In the genomic region with DNA sequence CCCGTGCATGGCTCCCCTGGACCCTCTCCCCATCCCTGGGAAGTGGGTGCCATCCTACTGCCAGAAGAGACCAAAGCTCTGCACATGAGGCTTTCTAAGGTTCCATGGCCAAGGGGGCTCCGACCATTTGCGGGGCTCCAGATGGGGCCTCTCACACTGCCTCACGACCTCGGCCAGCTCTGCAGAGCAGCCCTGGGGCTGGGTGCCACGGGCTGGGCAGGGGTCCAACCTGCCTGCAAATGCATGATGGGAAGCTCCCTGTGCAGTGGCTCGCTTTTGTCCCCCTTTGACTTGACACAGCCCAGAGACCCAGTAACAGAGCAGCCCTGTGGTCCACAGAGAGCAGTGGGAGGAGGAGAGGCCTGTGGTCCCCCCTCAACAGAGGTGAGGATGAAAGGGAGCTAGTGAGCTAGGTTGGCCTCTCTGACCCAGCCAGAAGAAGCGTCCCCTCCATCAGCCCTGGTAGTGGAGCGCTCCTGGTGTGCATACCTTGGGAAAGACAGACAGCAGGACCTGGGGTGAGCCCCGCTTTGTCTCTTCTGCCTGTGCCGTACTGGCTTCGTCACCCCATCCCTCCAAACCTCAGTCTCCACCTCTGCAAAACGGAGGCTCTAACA, we compare ENCODE assay signal across 21 cellular contexts.
"Had no signal": no experiment of that assay in that cellular context is flagged by ENCODE, and none has a peak within 500 bp of the region (broad histone marks: within the 10 kb centered on the region; RNA-seq: fewer than 3 reads in every experiment).

No MANE protein-coding gene starts in this region.

- H3K4me1 ChIP-seq: gastrocnemius medialis, left lung, pancreas, sigmoid colon, testis, tibial artery, upper lobe of right lung, uterus had no signal

- H3K36me3 ChIP-seq: gastrocnemius medialis, left lung, neutrophil, pancreas, sigmoid colon, tibial artery, upper lobe of right lung, uterus had no signal

- DNase-seq: dorsolateral prefrontal cortex; effector CD4-positive, alpha-beta T cell; foreskin fibroblast; gastrocnemius medialis; kidney; left lung; mesenchymal stem cell; naive thymus-derived CD8-positive, alpha-beta T cell; pancreas; sigmoid colon; stimulated activated CD4-positive, alpha-beta T cell treated with anti-CD3 and anti-CD28 coated beads, Interleukin-2, amount 100 ng/mL, for 24 hours; stimulated activated CD4-positive, alpha-beta T cell treated with anti-CD3 and anti-CD28 coated beads, Interleukin-4, amount 100 ng/mL, for 24 hours; stimulated activated naive CD8-positive, alpha-beta T cell treated with anti-CD3 and anti-CD28 coated beads, Interleukin-15, Interleukin-2, amounts not matched to agents 100 U/mL and 50 U/mL, for 24 hours; testis; tibial artery; upper lobe of right lung; uterus had no signal

- H3K27ac Mint-ChIP-seq: mesothelial cell of epicardium; naive thymus-derived CD8-positive, alpha-beta T cell; progenitor cell of endocrine pancreas; stimulated activated memory B cell treated with anti-CD40 and anti-IgM and Interleukin-4, amounts not matched to agents 10 μg/mL and 1 μg/mL and 100 μg/mL, for 72 hours had no signal

- H3K9me3 Mint-ChIP-seq: stimulated activated memory B cell treated with anti-CD40 and anti-IgM and Interleukin-4, amounts not matched to agents 10 μg/mL and 1 μg/mL and 100 μg/mL, for 72 hours had no signal

- H3K27me3 ChIP-seq: dorsolateral prefrontal cortex, gastrocnemius medialis, left lung, neutrophil, pancreas, sigmoid colon, testis, upper lobe of right lung, uterus had no signal

- H3K4me3 Mint-ChIP-seq: mesothelial cell of epicardium; naive thymus-derived CD8-positive, alpha-beta T cell; stimulated activated memory B cell treated with anti-CD40 and anti-IgM and Interleukin-4, amounts not matched to agents 10 μg/mL and 1 μg/mL and 100 μg/mL, for 72 hours had no signal

- H3K9me3 ChIP-seq: gastrocnemius medialis, left lung, neutrophil, pancreas, sigmoid colon, testis, tibial artery, upper lobe of right lung, uterus had no signal

- H3K4me3 ChIP-seq: dorsolateral prefrontal cortex, gastrocnemius medialis, left lung, pancreas, sigmoid colon, testis, tibial artery, upper lobe of right lung, uterus had no signal

- H3K4me1 Mint-ChIP-seq: naive thymus-derived CD8-positive, alpha-beta T cell; stimulated activated memory B cell treated with anti-CD40 and anti-IgM and Interleukin-4, amounts not matched to agents 10 μg/mL and 1 μg/mL and 100 μg/mL, for 72 hours had no signal

- H3K36me3 Mint-ChIP-seq: mesothelial cell of epicardium; naive thymus-derived CD8-positive, alpha-beta T cell; stimulated activated memory B cell treated with anti-CD40 and anti-IgM and Interleukin-4, amounts not matched to agents 10 μg/mL and 1 μg/mL and 100 μg/mL, for 72 hours had no signal
